Comparison of ENCODE assay signal across 8 cellular contexts in genomic region chr9:110047955-110048472, GRCh38.
DNase-seq lines count a peak whose midpoint lies in the region; ATAC-seq and TF ChIP-seq lines count a peak whose summit lies in the region.

No MANE protein-coding gene starts in this region.

- no peaks in the 10 kb centered on the region for H3K9me3 Mint-ChIP-seq in activated naive CD4-positive, alpha-beta T cell treated with anti-CD3 and anti-CD28 coated beads, Interleukin-2, amount 50 U/mL, for 72 hours
- H3K9me3 Mint-ChIP-seq in immature natural killer cell = no peaks in the 10 kb centered on the region
- no peaks in the 10 kb centered on the region for H3K9me3 Mint-ChIP-seq in stimulated activated naive B cell treated with anti-CD40 and anti-IgM and Interleukin-4, amounts not matched to agents 10 μg/mL and 1 μg/mL and 100 μg/mL, for 72 hours

- H3K27me3 Mint-ChIP-seq in immature natural killer cell (ENCODE audit: low read depth in 3 of 3) = peaks cover 11 to 19% (median 14%) of the 10 kb centered on the region in 3 donors
- H3K27me3 Mint-ChIP-seq in stimulated activated naive B cell treated with anti-CD40 and anti-IgM and Interleukin-4, amounts not matched to agents 10 μg/mL and 1 μg/mL and 100 μg/mL, for 72 hours = no peaks in the 10 kb centered on the region

- no peaks in the 10 kb centered on the region for H3K9me3 ChIP-seq in HEK293 (ENCODE audit: control insufficient read depth, insufficient read depth, low read depth, low read length)

- TF ChIP-seq CTCF in HEK293 (tag by site-specific recombination; IDR thresholded peaks at IDR 0.05) = 0 out of 2 replicates have a peak, but pooled peaks have one; percentile 20

- H3K27ac Mint-ChIP-seq in activated naive CD4-positive, alpha-beta T cell treated with anti-CD3 and anti-CD28 coated beads, Interleukin-2, amount 50 U/mL, for 72 hours = peak overlapping the region; percentile 72 to 81
- peak overlapping the region in 2 of 6 donors; percentile 20 to 22 for H3K27ac Mint-ChIP-seq in immature natural killer cell
- peak overlapping the region; percentile 98 for H3K27ac Mint-ChIP-seq in stimulated activated naive B cell treated with anti-CD40 and anti-IgM and Interleukin-4, amounts not matched to agents 10 μg/mL and 1 μg/mL and 100 μg/mL, for 72 hours

- POLR2A ChIA-PET in HEK293 (lab: Yijun Ruan, JAX) = interaction anchor here (0.5 kb wide), 1 partner anchor 88 kb away, joined by 3 read pairs; no protein-coding TSS in a partner anchor

- peak overlapping the region; percentile 78 for H3K4me3 ChIP-seq in HEK293 (ENCODE audit: low read depth, low read length)

- peaks cover 5% of the 10 kb centered on the region; the same call in 1 of the 2 replicates for H3K4me1 ChIP-seq in HEK293 (ENCODE audit: control insufficient read depth, insufficient read depth, low read length)

- H3K4me3 Mint-ChIP-seq in immature natural killer cell = peak overlapping the region; percentile 84 to 96 (median 90)
- H3K4me3 Mint-ChIP-seq in stimulated activated naive B cell treated with anti-CD40 and anti-IgM and Interleukin-4, amounts not matched to agents 10 μg/mL and 1 μg/mL and 100 μg/mL, for 72 hours = peak overlapping the region; percentile 98

- H3K36me3 ChIP-seq in HEK293 (ENCODE audit: control insufficient read depth in 2 of 2, insufficient read depth in 1 of 2, low read length in 2 of 2) = no peaks in the 10 kb centered on the region

- DNase-seq in NOMO-1 (lab: John Stamatoyannopoulos, UW; ENCODE audit: unreplicated experiment in 2 of 2) (peak; percentile 50 to 53), NOMO-1 treated with DMSO at 0.1 percent for 48 hours (lab: John Stamatoyannopoulos, UW; ENCODE audit: unreplicated experiment) (no peak), NCI-H1105 treated with DMSO at 0.1 percent for 48 hours (lab: John Stamatoyannopoulos, UW) (peak; percentile 45), immature natural killer cell (peak; percentile 18 to 38 (median 32)), glomerular visceral epithelial cell (ENCODE audit: extremely low spot score) (no peak)
- DNase-seq in activated naive CD4-positive, alpha-beta T cell treated with anti-CD3 and anti-CD28 coated beads, Interleukin-2, amount 50 U/mL, for 72 hours (ENCODE audit: low spot score in 2 of 2) = peak in 1 of 2 donors; percentile 55
- peak; percentile 56 for DNase-seq in stimulated activated naive B cell treated with anti-CD40 and anti-IgM and Interleukin-4, amounts not matched to agents 10 μg/mL and 1 μg/mL and 100 μg/mL, for 72 hours

- peaks cover 32 to 47% of the 10 kb centered on the region in 2 donors for H3K4me1 Mint-ChIP-seq in immature natural killer cell
- H3K4me1 Mint-ChIP-seq in stimulated activated naive B cell treated with anti-CD40 and anti-IgM and Interleukin-4, amounts not matched to agents 10 μg/mL and 1 μg/mL and 100 μg/mL, for 72 hours = peaks cover 22 to 49% of the 10 kb centered on the region in 2 donors

- H3K27ac ChIP-seq in HEK293 (ENCODE audit: extremely low read depth, low read depth, low read length) = no peak overlapping the region; the same call in 1 of the 2 replicates

- peak; percentile 41 to 58 for ATAC-seq in activated naive CD4-positive, alpha-beta T cell treated with anti-CD3 and anti-CD28 coated beads, Interleukin-2, amount 50 U/mL, for 72 hours
- peak; percentile 62 to 66 for ATAC-seq in stimulated activated naive B cell treated with anti-CD40 and anti-IgM and Interleukin-4, amounts not matched to agents 10 μg/mL and 1 μg/mL and 100 μg/mL, for 72 hours (replicated peaks)

- peaks cover 14 to 39% of the 10 kb centered on the region in 2 donors for H3K36me3 Mint-ChIP-seq in activated naive CD4-positive, alpha-beta T cell treated with anti-CD3 and anti-CD28 coated beads, Interleukin-2, amount 50 U/mL, for 72 hours
- H3K36me3 Mint-ChIP-seq in immature natural killer cell = no peaks in the 10 kb centered on the region
- H3K36me3 Mint-ChIP-seq in stimulated activated naive B cell treated with anti-CD40 and anti-IgM and Interleukin-4, amounts not matched to agents 10 μg/mL and 1 μg/mL and 100 μg/mL, for 72 hours = peaks cover 46% of the 10 kb centered on the region in 2 donors

- CTCF ChIA-PET in HEK293 (lab: Yijun Ruan, JAX) = interaction anchor here (0.5 to 1.2 kb wide), 3 partner anchors 8 to 56 kb away, joined by 3 to 6 read pairs (median 3); no protein-coding TSS in a partner anchor

TF ChIP-seq in HEK293, 187 proteins besides CTCF, POLR2A, EP300 and RAD21 (continues in another document):
- TF ChIP-seq ZNF335 (tag by site-specific recombination; conservative IDR thresholded peaks at IDR 0.05) (peak; percentile 18; the same call in 1 of the 2 replicates), ZBTB48 (tag by site-specific recombination; IDR thresholded peaks at IDR 0.05) (0 out of 2 replicates have a peak, but pooled peaks have one; percentile 16), MEIS1 (CRISPR knock-in tag; IDR thresholded peaks at IDR 0.05; ENCODE audit: borderline replicate concordance) (no peak), PRDM2 (tag by site-specific recombination; IDR thresholded peaks at IDR 0.05; ENCODE audit: borderline replicate concordance) (no peak), ZNF600 (tag by site-specific recombination; IDR thresholded peaks at IDR 0.05) (peak; percentile 48), BCL11A (tag by site-specific recombination; IDR thresholded peaks at IDR 0.05; ENCODE audit: low read depth) (no peak), ZNF521 (tag by site-specific recombination; IDR thresholded peaks at IDR 0.05) (no peak), GFI1B (tag by site-specific recombination; IDR thresholded peaks at IDR 0.05) (no peak), MZF1 (tag by site-specific recombination; IDR thresholded peaks at IDR 0.05; ENCODE audit: borderline replicate concordance) (no peak), ZNF626 (tag by site-specific recombination; IDR thresholded peaks at IDR 0.05) (no peak), ZNF501 (tag by site-specific recombination; IDR thresholded peaks at IDR 0.05) (peak; percentile 20; the same call in 1 of the 2 replicates), ZNF19 (tag by site-specific recombination; IDR thresholded peaks at IDR 0.05; ENCODE audit: low read depth) (no peak), ZIC2 (tag by site-specific recombination; IDR thresholded peaks at IDR 0.05) (no peak), ZBTB21 (tag by site-specific recombination; IDR thresholded peaks at IDR 0.05) (no peak), ZNF121 (tag by site-specific recombination; IDR thresholded peaks at IDR 0.05) (no peak), ZNF266 (tag by site-specific recombination; IDR thresholded peaks at IDR 0.05; ENCODE audit: low read depth) (no peak), ZNF311 (tag by site-specific recombination; IDR thresholded peaks at IDR 0.05; ENCODE audit: borderline replicate concordance) (no peak), ZNF175 (tag by site-specific recombination; IDR thresholded peaks at IDR 0.05) (no peak), ZBTB26 (tag by site-specific recombination; optimal IDR thresholded peaks at IDR 0.05) (peak; percentile 28)

Comparison
In these comparisons a context has a peak if more than half of its experiments do, and no peak if none do; other contexts are left out.
1. DNase-seq: peak in NOMO-1 (2 of 2), NCI-H1105 treated with DMSO at 0.1 percent for 48 hours (single experiment), immature natural killer cell (3 of 3) and stimulated activated naive B cell treated with anti-CD40 and anti-IgM and Interleukin-4, amounts not matched to agents 10 μg/mL and 1 μg/mL and 100 μg/mL, for 72 hours (single experiment); none in NOMO-1 treated with DMSO at 0.1 percent for 48 hours (single experiment) and glomerular visceral epithelial cell (single experiment).